8 cellular contexts compared by ENCODE assay signal in the genomic region with DNA sequence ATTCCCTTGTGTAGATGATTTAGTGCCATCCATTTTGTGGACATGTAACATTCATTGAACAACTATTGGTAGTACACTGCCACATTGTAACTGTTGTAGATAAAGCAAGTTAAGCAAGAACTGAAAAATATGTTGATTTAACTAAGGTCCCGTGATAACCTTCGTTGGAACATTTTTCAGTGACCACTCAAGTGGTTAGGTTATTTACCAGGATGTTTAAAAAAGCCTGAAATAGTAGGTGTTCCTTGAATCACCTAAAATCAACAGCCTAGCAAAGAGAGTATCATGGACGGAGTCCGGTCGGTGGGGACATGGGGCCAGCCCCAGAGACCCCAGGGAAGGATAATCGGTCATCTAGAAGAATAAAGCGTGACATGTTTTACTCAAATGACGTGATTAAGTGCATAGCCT. TPM values are rescaled to one million over a fixed set of nuclear protein-coding genes. Genes with fewer than 3 reads are reported as not detected.
DNase-seq lines count a peak whose midpoint lies in the region; ATAC-seq and TF ChIP-seq lines count a peak whose summit lies in the region.

No MANE protein-coding gene starts in this region.

- peak overlapping the region; percentile 0 to 73 for H3K9ac ChIP-seq in duodenal mucosa (ENCODE audit: low read depth in 1 of 2, low read length in 2 of 2)

- peaks cover 48 to 49% of the 10 kb centered on the region in 2 donors for H3K4me1 ChIP-seq in duodenal mucosa (ENCODE audit: control insufficient read depth in 1 of 2, insufficient read depth in 2 of 2, low read length in 2 of 2)
- H3K4me1 ChIP-seq in neuron (ENCODE audit: insufficient read depth, low read length), result peaks cover 18% of the 10 kb centered on the region
- H3K4me1 ChIP-seq in mucosa of descending colon (ENCODE audit: low read depth), result peaks cover 52% of the 10 kb centered on the region
- no peaks in the 10 kb centered on the region for H3K4me1 ChIP-seq in aorta (ENCODE audit: control insufficient read depth in 1 of 2, insufficient read depth in 2 of 2, low read length in 2 of 2)

- peak overlapping the region; percentile 50 for H3K27ac ChIP-seq in CD4-positive, alpha-beta T cell (ENCODE audit: low read depth, low read length)
- H3K27ac ChIP-seq in duodenal mucosa (ENCODE audit: low read depth, low read length), result peak overlapping the region; percentile 91
- H3K27ac ChIP-seq in aorta (ENCODE audit: low read depth in 1 of 2, low read length in 2 of 2), result no peak overlapping the region

- H3K4me3 ChIP-seq in NB4 (ENCODE audit: low read depth, low read length), result peak overlapping the region; percentile 77
- H3K4me3 ChIP-seq in duodenal mucosa (ENCODE audit: low read depth in 1 of 2, low read length in 2 of 2), result peak overlapping the region; percentile 93 to 95
- H3K4me3 ChIP-seq in neuron (ENCODE audit: low read length), result peak overlapping the region; percentile 83
- H3K4me3 ChIP-seq in mucosa of descending colon, result no peak overlapping the region
- H3K4me3 ChIP-seq in aorta (ENCODE audit: low read length in 2 of 2), result peak overlapping the region in 1 of 2 donors; percentile 33

- intact Hi-C loops in CD4-positive, alpha-beta T cell (cut with DNase I, micrococcal nuclease), result loop anchor here (2.0 to 10.0 kb wide), 7 partner anchors 80 to 1210 kb away; a partner anchor contains a TSS
- intact Hi-C loops in mucosa of descending colon (cut with DNase I, micrococcal nuclease) (loop anchor here (5.0 to 10.0 kb wide), 2 partner anchors 60 to 62 kb away; a partner anchor contains a TSS), aorta (cut with DNase I) (loop anchor here (2.0 to 10.0 kb wide), 5 partner anchors 62 to 352 kb away; a partner anchor contains a TSS)

- peaks cover 26% of the 10 kb centered on the region for H3K36me3 Mint-ChIP-seq in CD4-positive, alpha-beta T cell (ENCODE audit: low read depth)

- no peaks in the 10 kb centered on the region for H3K27me3 ChIP-seq in CD4-positive, alpha-beta T cell (ENCODE audit: control insufficient read depth, insufficient read depth, low read length)
- H3K27me3 ChIP-seq in duodenal mucosa (ENCODE audit: control insufficient read depth in 1 of 2, insufficient read depth in 2 of 2, low read length in 2 of 2), result no peaks in the 10 kb centered on the region
- H3K27me3 ChIP-seq in neuron (ENCODE audit: insufficient read depth, low read length), result no peaks in the 10 kb centered on the region
- no peaks in the 10 kb centered on the region for H3K27me3 ChIP-seq in aorta (ENCODE audit: control insufficient read depth in 1 of 2, insufficient read depth in 2 of 2, low read length in 1 of 2)

- WGBS in aorta, 2 donors, result 61 to 64% methylated on average over 8 of the region's 8 CpGs

- no peaks in the 10 kb centered on the region for H3K9me3 Mint-ChIP-seq in CD4-positive, alpha-beta T cell

- POLR2A ChIA-PET in CD4-positive, alpha-beta T cell (lab: Charles Lee), result interaction anchor here (0.6 to 9.1 kb wide), 10 partner anchors 8 to 194 kb away, joined by 3 to 809 read pairs (median 52); a partner anchor contains a TSS

- peaks cover 66% of the 10 kb centered on the region for H3K4me1 Mint-ChIP-seq in CD4-positive, alpha-beta T cell (ENCODE audit: low read depth)

- no peak for TF ChIP-seq CTCF in CD4-positive, alpha-beta T cell (IDR thresholded peaks at IDR 0.05)
- no peak for TF ChIP-seq CTCF in NB4 (IDR thresholded peaks at IDR 0.05; ENCODE audit: low read depth, low read length)
- no peak for TF ChIP-seq CTCF in mucosa of descending colon (IDR thresholded peaks at IDR 0.05)

- DNase-seq in CD4-positive, alpha-beta T cell, result no peak
- no peak for DNase-seq in NB4 (ENCODE audit: low read depth)
- DNase-seq in mucosa of descending colon, result no peak
- DNase-seq in NCI-H1417 treated with DMSO at 0.1 percent for 48 hours (lab: John Stamatoyannopoulos, UW), result no peak
- DNase-seq in aorta, result no peak
- no peak for DNase-seq in stimulated activated CD4-positive, alpha-beta T cell treated with anti-CD3 and anti-CD28 coated beads, Interleukin-4, amount 100 ng/mL, for 24 hours

- H3K36me3 ChIP-seq in duodenal mucosa (ENCODE audit: control insufficient read depth in 1 of 2, insufficient read depth in 2 of 2, low read length in 2 of 2) (no peaks in the 10 kb centered on the region), neuron (ENCODE audit: insufficient read depth, low read length) (no peaks in the 10 kb centered on the region), mucosa of descending colon (ENCODE audit: low read depth) (no peaks in the 10 kb centered on the region), aorta (ENCODE audit: control insufficient read depth in 1 of 2, insufficient read depth in 2 of 2, low read length in 1 of 2) (no peaks in the 10 kb centered on the region)

- CTCF ChIA-PET in CD4-positive, alpha-beta T cell (lab: Charles Lee), result interaction anchor here (1.1 to 4.0 kb wide), 2 partner anchors 10 to 195 kb away, joined by 3 to 28 read pairs; no protein-coding TSS in a partner anchor

- no peaks in the 10 kb centered on the region for H3K9me3 ChIP-seq in CD4-positive, alpha-beta T cell (ENCODE audit: control insufficient read depth, low read length)
- H3K9me3 ChIP-seq in duodenal mucosa (ENCODE audit: control insufficient read depth in 1 of 2, low read length in 2 of 2), result no peaks in the 10 kb centered on the region
- H3K9me3 ChIP-seq in neuron (ENCODE audit: low read length), result no peaks in the 10 kb centered on the region
- H3K9me3 ChIP-seq in mucosa of descending colon, result no peaks in the 10 kb centered on the region
- H3K9me3 ChIP-seq in aorta (ENCODE audit: control insufficient read depth, low read length), result no peaks in the 10 kb centered on the region

- no peak for ATAC-seq in CD4-positive, alpha-beta T cell (ENCODE audit: poor library complexity)
- ATAC-seq in mucosa of descending colon (no peak), aorta (ENCODE audit: low FRiP score) (no peak)

- peak overlapping the region; percentile 99 for H3K27ac Mint-ChIP-seq in CD4-positive, alpha-beta T cell

- H2AFZ ChIP-seq in neuron (ENCODE audit: low read depth, low read length), result no peak overlapping the region

- H3K27me3 Mint-ChIP-seq in CD4-positive, alpha-beta T cell, result no peaks in the 10 kb centered on the region

- H3K4me3 Mint-ChIP-seq in CD4-positive, alpha-beta T cell, result peak overlapping the region; percentile 96

- no peak for TF ChIP-seq POLR2A in NB4 (IDR thresholded peaks at IDR 0.05; ENCODE audit: extremely low read depth, insufficient read length)

RNA-seq across cellular contexts. Expression of a gene that starts 2.6 kb away (rescaled TPM):
- 100 to 1,000 TPM; 165 to 174 TPM for total RNA-seq in CD4-positive, alpha-beta T cell
- 10 to 100 TPM; 44.9 to 75.9 (median 72.8) TPM for total RNA-seq in mucosa of descending colon
- total RNA-seq in aorta, result 10 to 100 TPM; 37.8 to 55.1 TPM
- polyA plus RNA-seq in aorta, result 10 to 100 TPM; 18.3 to 55.6 TPM

Comparison
In these comparisons a context has a peak if more than half of its experiments do, and no peak if none do; other contexts are left out.
1. H3K27ac ChIP-seq: peak in CD4-positive, alpha-beta T cell (single experiment) and duodenal mucosa (single experiment); none in aorta (0 of 2).